In the genomic region with DNA sequence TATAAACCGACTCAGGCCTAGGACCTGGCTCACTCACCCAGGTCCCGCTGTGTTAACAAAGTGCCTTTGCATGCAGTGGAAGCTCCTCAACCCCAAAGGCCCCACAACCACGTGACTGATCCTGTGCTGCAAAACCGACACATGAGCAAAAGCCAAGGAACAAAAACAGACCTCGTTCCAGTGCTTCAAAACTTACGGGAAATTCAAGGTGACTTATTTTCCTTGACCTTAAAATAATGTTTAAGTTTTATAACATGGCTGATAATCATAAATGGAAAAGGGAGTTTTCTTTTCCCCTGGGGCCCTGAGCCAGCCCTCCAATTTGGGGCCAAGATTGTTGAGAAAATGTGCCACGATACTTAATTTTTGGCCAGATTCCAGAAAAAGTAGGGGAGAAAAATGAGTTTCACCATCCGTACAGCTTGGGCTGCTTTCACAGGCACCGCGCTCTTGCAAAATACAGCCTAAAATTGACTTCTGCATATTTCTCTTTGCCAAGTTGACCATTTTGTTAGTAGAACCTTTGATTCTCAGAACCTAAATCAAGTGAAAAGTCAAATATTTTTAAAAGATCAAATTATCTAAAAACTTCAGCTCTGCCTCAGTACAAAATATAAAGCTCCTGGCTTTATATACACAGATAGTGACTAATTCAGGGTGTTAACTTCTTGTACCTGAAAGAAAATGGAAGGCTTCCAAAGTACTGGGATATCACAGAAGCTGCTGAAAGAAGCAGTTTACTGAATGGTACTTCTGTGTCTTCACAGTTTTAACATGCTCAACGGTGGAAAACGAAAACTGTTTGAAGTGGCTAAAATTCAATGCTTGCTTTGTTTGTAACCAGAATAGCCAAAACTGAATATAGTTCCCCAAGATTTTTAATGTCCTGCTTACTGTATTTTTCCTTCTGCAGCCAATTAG, we compare ENCODE assay signal across 9 cellular contexts.
A peak's percentile ranks its signal among the peaks of the same experiment; 100 is the strongest.
DNase-seq lines count a peak whose midpoint lies in the region; ATAC-seq and TF ChIP-seq lines count a peak whose summit lies in the region.
"Had no signal": no experiment of that assay in that cellular context is flagged by ENCODE, and none has a peak within 500 bp of the region (broad histone marks: within the 10 kb centered on the region; RNA-seq: fewer than 3 reads in every experiment).

No MANE protein-coding gene starts in this region.

- intact Hi-C loops in IMR-90 (cut with micrococcal nuclease): no loop called here
- intact Hi-C loops in MCF 10A (cut with micrococcal nuclease): loop anchor here (1.0 to 5.0 kb wide), 4 partner anchors 34 to 193 kb away; no protein-coding TSS in a partner anchor

- no peak for TF ChIP-seq RAD21 in IMR-90 (IDR thresholded peaks at IDR 0.05; ENCODE audit: low read length)

- H3K4me3 Mint-ChIP-seq in MCF 10A (ENCODE audit: unreplicated experiment): peak overlapping the region; percentile 77

- no peak overlapping the region for H4K5ac ChIP-seq in IMR-90 (ENCODE audit: low read depth, low read length)

- no peak overlapping the region for H3K9ac ChIP-seq in IMR-90 (ENCODE audit: low read depth, low read length)
- H3K9ac ChIP-seq in skeletal muscle tissue (ENCODE audit: low read depth in 1 of 3, low read length in 3 of 3): peak overlapping the region in 2 of 3 donors; percentile 8 to 40

- H3K4me1 Mint-ChIP-seq in MCF 10A (ENCODE audit: insufficient read depth, unreplicated experiment): peaks cover 60% of the 10 kb centered on the region

- H2AFZ ChIP-seq in IMR-90 (replicated peaks; ENCODE audit: low read length, poor library complexity): no peak overlapping the region

- no peak for TF ChIP-seq POLR2A in IMR-90 (IDR thresholded peaks at IDR 0.05; ENCODE audit: low read depth, low read length)

- no peak overlapping the region for H2BK20ac ChIP-seq in IMR-90 (ENCODE audit: low read depth, low read length)

- no peak overlapping the region for H2AK5ac ChIP-seq in IMR-90 (ENCODE audit: low read depth, low read length)

- TF ChIP-seq CTCF in IMR-90 (conservative IDR thresholded peaks at IDR 0.05; ENCODE audit: low read depth, low read length) (no peak), MCF 10A (IDR thresholded peaks at IDR 0.05; ENCODE audit: unreplicated experiment) (no peak)

- H3K4me3 ChIP-seq in IMR-90 (ENCODE audit: insufficient read depth, low read depth, low read length) (no peak overlapping the region), skeletal muscle tissue (ENCODE audit: low read length in 3 of 3) (peak overlapping the region; percentile 9 to 25 (median 22))

- peak; percentile 59 for DNase-seq in IMR-90
- peak; percentile 91 for DNase-seq in MCF 10A (ENCODE audit: unreplicated experiment)
- DNase-seq in iris pigment epithelial cell (ENCODE audit: low read depth): peak; percentile 69
- no peak for DNase-seq in SIG-M5 (lab: John Stamatoyannopoulos, UW)
- DNase-seq in SIG-M5 treated with dmso at 0.1 percent for 504 hours (lab: John Stamatoyannopoulos, UW; ENCODE audit: unreplicated experiment): no peak
- no peak for DNase-seq in NCI-H446 treated with DMSO at 0.1 percent for 48 hours (lab: John Stamatoyannopoulos, UW)
- DNase-seq in HPDE6-E6E7 (ENCODE audit: extremely low spot score): no peak
- DNase-seq: HCEC 1CT had no signal

- H3K56ac ChIP-seq in IMR-90 (ENCODE audit: extremely low read depth, insufficient read depth, low read length): no peak overlapping the region

- H3K4me2 ChIP-seq in IMR-90 (ENCODE audit: low read depth, low read length): peak overlapping the region; percentile 28

- H3K27me3 ChIP-seq in IMR-90 (ENCODE audit: control insufficient read depth, insufficient read depth, low read length): no peaks in the 10 kb centered on the region
- no peaks in the 10 kb centered on the region for H3K27me3 ChIP-seq in skeletal muscle tissue (ENCODE audit: control insufficient read depth in 3 of 3, insufficient read depth in 3 of 3, low read length in 3 of 3)

- dilution Hi-C loops in IMR-90 (cut with HindIII; ENCODE audit: low sequenced_read_pairs, unreplicated experiment): no loop called here

- no peak overlapping the region for H3K18ac ChIP-seq in IMR-90 (ENCODE audit: low read depth, low read length)

- H3K4me1 ChIP-seq in IMR-90 (ENCODE audit: control insufficient read depth, insufficient read depth, low read length) (peaks cover 7% of the 10 kb centered on the region), skeletal muscle tissue (ENCODE audit: control insufficient read depth in 3 of 3, insufficient read depth in 3 of 3, low read length in 3 of 3) (peaks cover 6 to 14% (median 9%) of the 10 kb centered on the region in 3 donors)

- no peaks in the 10 kb centered on the region; the same call in 1 of the 2 replicates for H4K20me1 ChIP-seq in IMR-90 (ENCODE audit: insufficient read depth, low read length)

- H2BK5ac ChIP-seq in IMR-90 (ENCODE audit: low read depth, low read length, poor library complexity, severe bottlenecking): no peak overlapping the region

- H3K14ac ChIP-seq in IMR-90 (replicated peaks; ENCODE audit: low read depth, low read length): peak overlapping the region; percentile 36; the same call in 1 of the 2 replicates

- peak overlapping the region; percentile 92 for H3K27ac Mint-ChIP-seq in MCF 10A (ENCODE audit: low read depth, unreplicated experiment)

- H3K27ac ChIP-seq in IMR-90 (ENCODE audit: insufficient read depth, low read length): peak overlapping the region; percentile 19; the same call in 1 of the 2 replicates
- no peak overlapping the region for H3K27ac ChIP-seq in skeletal muscle tissue (ENCODE audit: low read depth, low read length)

- BruUV-seq in IMR-90 (replicated peaks; lab: Mats Ljungman, UMichigan): no TSS peak
- TSS peak; percentile 52 for BruUV-seq in MCF 10A (replicated peaks; lab: Mats Ljungman, UMichigan)

- peaks cover 57% of the 10 kb centered on the region for H3K36me3 Mint-ChIP-seq in MCF 10A (ENCODE audit: insufficient read depth, unreplicated experiment)

- H3K27me3 Mint-ChIP-seq in MCF 10A (ENCODE audit: insufficient read depth, unreplicated experiment): no peaks in the 10 kb centered on the region

- CTCF ChIA-PET in IMR-90 (lab: Yijun Ruan, JAX): no interaction called here
- CTCF ChIA-PET in MCF 10A (lab: Yijun Ruan, JAX): interaction anchor here (0.6 to 4.7 kb wide), 7 partner anchors 24 to 391 kb away, joined by 3 to 31 read pairs (median 4); a partner anchor contains a TSS

- peaks cover 7% of the 10 kb centered on the region for H3K9me1 ChIP-seq in IMR-90 (ENCODE audit: insufficient read depth, low read length)

- H3K4ac ChIP-seq in IMR-90 (ENCODE audit: low read depth, low read length): no peak overlapping the region

- peaks cover 18 to 34% of the 10 kb centered on the region in 2 experiments; a peak in 3 of 4 replicates for H3K79me1 ChIP-seq in IMR-90 (ENCODE audit: low read depth in 1 of 2, low read length in 2 of 2)

- in situ Hi-C loops in IMR-90 (cut with MboI; ENCODE audit: low sequenced_read_pairs): no loop called here

- POLR2A ChIA-PET in IMR-90 (lab: Charles Lee; ENCODE audit: unreplicated experiment): interaction anchor here (0.7 kb wide), 1 partner anchor 149 kb away, joined by 3 read pairs; no protein-coding TSS in a partner anchor
- POLR2A ChIA-PET in MCF 10A (lab: Yijun Ruan, JAX): interaction anchor here (0.5 to 14.6 kb wide), 30 partner anchors 16 to 184 kb away, joined by 3 to 462 read pairs (median 5); a partner anchor contains a TSS

- H2BK120ac ChIP-seq in IMR-90 (ENCODE audit: low read depth, low read length): no peak overlapping the region

- no CpG with 5 or more reads among the region's 12 CpGs for WGBS in IMR-90 (ENCODE audit: extremely low coverage in 2 of 2, insufficient read length in 1 of 2), 2 experiments

- ATAC-seq in IMR-90 (ENCODE audit: low read depth): peak; percentile 44

- H3K9me3 Mint-ChIP-seq in MCF 10A (ENCODE audit: unreplicated experiment): no peaks in the 10 kb centered on the region

- H4K8ac ChIP-seq in IMR-90 (ENCODE audit: low read depth in 2 of 2, low read length in 2 of 2): peak overlapping the region in 1 of 2 experiments; percentile 24; a peak in 1 of 4 replicates

- H4K91ac ChIP-seq in IMR-90 (ENCODE audit: insufficient read depth, low read depth, low read length): no peak overlapping the region

- no peak overlapping the region for H2AK9ac ChIP-seq in IMR-90 (replicated peaks; ENCODE audit: low read depth, low read length, poor library complexity)

- no peak overlapping the region for H2BK15ac ChIP-seq in IMR-90 (ENCODE audit: low read depth, low read length)

- H3K9me3 ChIP-seq in IMR-90 (ENCODE audit: control insufficient read depth, insufficient read depth, low read length): no peaks in the 10 kb centered on the region
- H3K9me3 ChIP-seq in skeletal muscle tissue (ENCODE audit: control insufficient read depth in 3 of 3, low read length in 3 of 3): no peaks in the 10 kb centered on the region

- peak overlapping the region; percentile 29; the same call in 1 of the 2 replicates for H3K23ac ChIP-seq in IMR-90 (ENCODE audit: low read depth, low read length)

- peaks cover 1% of the 10 kb centered on the region for H3K36me3 ChIP-seq in IMR-90 (ENCODE audit: control insufficient read depth, insufficient read depth, low read length)
- H3K36me3 ChIP-seq in skeletal muscle tissue (ENCODE audit: control insufficient read depth in 3 of 3, insufficient read depth in 3 of 3, low read length in 3 of 3): no peaks in the 10 kb centered on the region

TF ChIP-seq in IMR-90, 13 proteins besides CTCF, POLR2A, EP300 and RAD21 (continues in another document):
- TF ChIP-seq MAFK (IDR thresholded peaks at IDR 0.05; ENCODE audit: low read depth, low read length): no peak
- no peak for TF ChIP-seq NFE2L2 (IDR thresholded peaks at IDR 0.05; ENCODE audit: low read depth, low read length)
- TF ChIP-seq MAZ (IDR thresholded peaks at IDR 0.05; ENCODE audit: borderline replicate concordance, low read depth, low read length): no peak
- no peak for TF ChIP-seq SMC3 (IDR thresholded peaks at IDR 0.05; ENCODE audit: low read depth, low read length)
- TF ChIP-seq MXI1 (IDR thresholded peaks at IDR 0.05; ENCODE audit: borderline replicate concordance, low read depth, low read length): no peak
- TF ChIP-seq FOS (IDR thresholded peaks at IDR 0.05; ENCODE audit: low read depth, low read length): no peak
- TF ChIP-seq RFX5 (IDR thresholded peaks at IDR 0.05; ENCODE audit: low read depth, low read length): no peak
- no peak for TF ChIP-seq CHD1 (IDR thresholded peaks at IDR 0.05; ENCODE audit: low read depth, low read length)
- no peak for TF ChIP-seq RCOR1 (IDR thresholded peaks at IDR 0.05; ENCODE audit: insufficient replicate concordance, low read length)
- no peak for TF ChIP-seq BHLHE40 (IDR thresholded peaks at IDR 0.05; ENCODE audit: low read depth, low read length)
- TF ChIP-seq CEBPB (IDR thresholded peaks at IDR 0.05; ENCODE audit: low read depth, low read length): peak; percentile 30; the same call in 1 of the 2 replicates

Comparison
In these comparisons a context has a peak if more than half of its experiments do, and no peak if none do; other contexts are left out.
1. DNase-seq: peak in IMR-90 (single experiment), MCF 10A (single experiment) and iris pigment epithelial cell (single experiment); none in SIG-M5 (single experiment), SIG-M5 treated with dmso at 0.1 percent for 504 hours (single experiment), NCI-H446 treated with DMSO at 0.1 percent for 48 hours (single experiment) and HPDE6-E6E7 (single experiment).